ENCODE assay signal across 7 cellular contexts in genomic region chr13:109268492-109268891, GRCh38.
DNase-seq lines count a peak whose midpoint lies in the region; ATAC-seq and TF ChIP-seq lines count a peak whose summit lies in the region.
"Not testable (repeated sequence)": the region's sequence is repeated elsewhere in the genome, so short reads cannot be mapped to it uniquely, and the experiment has no call there.

No MANE protein-coding gene starts in this region.

- not testable (repeated sequence) for DNase-seq in Caco-2; IMR-90; RWPE1 (ENCODE audit: low spot score); mammary epithelial cell; esophagus squamous epithelium (lab: John Stamatoyannopoulos, UW); mesendoderm; type B pancreatic cell (ENCODE audit: extremely low spot score, unreplicated experiment)

- POLR2A ChIA-PET in Caco-2 (lab: Charles Lee); IMR-90 (lab: Charles Lee; ENCODE audit: unreplicated experiment); RWPE1 (lab: Yijun Ruan, JAX; ENCODE audit: low non-redundant PET): not testable (repeated sequence)

- H2BK15ac ChIP-seq in IMR-90 (ENCODE audit: low read depth, low read length); mesendoderm (replicated peaks; ENCODE audit: low read depth): not testable (repeated sequence)

- H3K27me3 Mint-ChIP-seq in Caco-2 (ENCODE audit: insufficient read depth, unreplicated experiment); type B pancreatic cell: not testable (repeated sequence)

- H2BK20ac ChIP-seq in IMR-90 (ENCODE audit: low read depth, low read length) = not testable (repeated sequence)

- H3K36me3 ChIP-seq in Caco-2 (ENCODE audit: control insufficient read depth, insufficient read depth, low read length); IMR-90 (ENCODE audit: control insufficient read depth, insufficient read depth, low read length); mammary epithelial cell (ENCODE audit: insufficient read depth, low read length); esophagus squamous epithelium; mesendoderm (ENCODE audit: control insufficient read depth, insufficient read depth, low read length): not testable (repeated sequence)

- peak overlapping the region; percentile 8; the same call in 1 of the 2 replicates for H2BK120ac ChIP-seq in IMR-90 (ENCODE audit: low read depth, low read length)
- not testable (repeated sequence) for H2BK120ac ChIP-seq in mesendoderm (ENCODE audit: low read depth, low read length)

- H3K18ac ChIP-seq in IMR-90 (ENCODE audit: low read depth, low read length); mesendoderm (ENCODE audit: low read length): not testable (repeated sequence)

- not testable (repeated sequence) for H4K91ac ChIP-seq in IMR-90 (ENCODE audit: insufficient read depth, low read depth, low read length)

- H4K8ac ChIP-seq in IMR-90 (ENCODE audit: low read depth in 2 of 2, low read length in 2 of 2); mesendoderm (ENCODE audit: low read depth, low read length): not testable (repeated sequence)

- not testable (repeated sequence) for TF ChIP-seq CTCF in Caco-2 (IDR thresholded peaks at IDR 0.05; ENCODE audit: insufficient read depth in 1 of 2, low read depth in 1 of 2, low read length in 1 of 2, severe bottlenecking in 1 of 2, unreplicated experiment in 1 of 2); IMR-90 (conservative IDR thresholded peaks at IDR 0.05; ENCODE audit: low read depth, low read length); RWPE1 (conservative IDR thresholded peaks at IDR 0.05; ENCODE audit: low read depth); mammary epithelial cell (conservative IDR thresholded peaks at IDR 0.05 in 1 of 2, IDR thresholded peaks at IDR 0.05 in 1 of 2; ENCODE audit: extremely low read depth in 1 of 2, insufficient read depth in 1 of 2, low read depth in 1 of 2, low read length in 2 of 2); esophagus squamous epithelium (IDR thresholded peaks at IDR 0.05); type B pancreatic cell (conservative IDR thresholded peaks at IDR 0.05)

- not testable (repeated sequence) for H3K23ac ChIP-seq in IMR-90 (ENCODE audit: low read depth, low read length); mesendoderm (ENCODE audit: low read length)

- not testable (repeated sequence) for H3K56ac ChIP-seq in IMR-90 (ENCODE audit: extremely low read depth, insufficient read depth, low read length)
- H3K56ac ChIP-seq in mesendoderm (ENCODE audit: low read length) = peak overlapping the region; percentile 5

- CTCF ChIA-PET in Caco-2 (lab: Charles Lee); IMR-90 (lab: Yijun Ruan, JAX); RWPE1 (lab: Yijun Ruan, JAX); mammary epithelial cell (lab: Charles Lee; ENCODE audit: low non-redundant PET): not testable (repeated sequence)

- TF ChIP-seq POLR2A in IMR-90 (IDR thresholded peaks at IDR 0.05; ENCODE audit: low read depth, low read length); esophagus squamous epithelium (IDR thresholded peaks at IDR 0.05): not testable (repeated sequence)

- not testable (repeated sequence) for H3K9me3 Mint-ChIP-seq in Caco-2 (ENCODE audit: unreplicated experiment); type B pancreatic cell

- H3K4me2 ChIP-seq in IMR-90 (ENCODE audit: low read depth, low read length); mesendoderm (ENCODE audit: low read length): not testable (repeated sequence)
- peak overlapping the region; percentile 54 for H3K4me2 ChIP-seq in mammary epithelial cell (ENCODE audit: insufficient read depth, low read depth, low read length)

- not testable (repeated sequence) for H3K14ac ChIP-seq in IMR-90 (replicated peaks; ENCODE audit: low read depth, low read length)

- not testable (repeated sequence) for H4K5ac ChIP-seq in IMR-90 (ENCODE audit: low read depth, low read length); mesendoderm (ENCODE audit: low read length)

- intact Hi-C loops in Caco-2 (cut with micrococcal nuclease; ENCODE audit: unreplicated experiment); IMR-90 (cut with micrococcal nuclease); mammary epithelial cell (cut with micrococcal nuclease); esophagus squamous epithelium (cut with DNase I): not testable (repeated sequence)

- not testable (repeated sequence) for H3K9ac ChIP-seq in IMR-90 (ENCODE audit: low read depth, low read length); mesendoderm (ENCODE audit: low read length)
- peak overlapping the region; percentile 56 for H3K9ac ChIP-seq in mammary epithelial cell (ENCODE audit: insufficient read depth, low read length)

- H3K4me3 Mint-ChIP-seq in Caco-2 (ENCODE audit: unreplicated experiment) (peak overlapping the region; percentile 73), type B pancreatic cell (peak overlapping the region; percentile 74)

- peaks cover 71% of the 10 kb centered on the region for H3K4me1 Mint-ChIP-seq in Caco-2 (ENCODE audit: low read depth, unreplicated experiment)
- H3K4me1 Mint-ChIP-seq in type B pancreatic cell (ENCODE audit: unreplicated experiment) = not testable (repeated sequence)

- not testable (repeated sequence) for H2AK5ac ChIP-seq in IMR-90 (ENCODE audit: low read depth, low read length); mesendoderm (ENCODE audit: low read length)

- not testable (repeated sequence) for ATAC-seq in IMR-90 (ENCODE audit: low read depth)

- not testable (repeated sequence) for H2BK5ac ChIP-seq in IMR-90 (ENCODE audit: low read depth, low read length, poor library complexity, severe bottlenecking); mesendoderm (ENCODE audit: low read length)

- WGBS in IMR-90 (ENCODE audit: extremely low coverage in 2 of 2, insufficient read length in 1 of 2), 2 experiments = 100% methylated on average over 1 of the region's 3 CpGs; no CpG with 5 or more reads in 1 of the 2 experiments
- WGBS in mammary epithelial cell (ENCODE audit: low coverage, missing lambda C conversion rate) = 78% methylated on average over 3 of the region's 3 CpGs
- WGBS in esophagus squamous epithelium, 2 donors = 91 to 92% methylated on average over 3 of the region's 3 CpGs
- no CpG with 5 or more reads among the region's 3 CpGs for WGBS in mesendoderm (ENCODE audit: extremely low coverage, insufficient coverage, low lambda C conversion rate)

- not testable (repeated sequence) for H3K27me3 ChIP-seq in Caco-2 (replicated peaks; ENCODE audit: control insufficient read depth, insufficient read depth, low read length); IMR-90 (ENCODE audit: control insufficient read depth, insufficient read depth, low read length); mammary epithelial cell (ENCODE audit: insufficient read depth, low read length); esophagus squamous epithelium; mesendoderm (ENCODE audit: insufficient read depth, low read length, poor library complexity)

- H3K27ac ChIP-seq in IMR-90 (ENCODE audit: insufficient read depth, low read length); mesendoderm (ENCODE audit: low read depth, low read length): not testable (repeated sequence)
- H3K27ac ChIP-seq in RWPE1 = peak overlapping the region; percentile 49; the same call in 1 of the 2 replicates
- H3K27ac ChIP-seq in mammary epithelial cell (ENCODE audit: insufficient read depth, low read depth, low read length) = peak overlapping the region; percentile 68
- peak overlapping the region in 3 of 4 donors; percentile 2 to 29 (median 19) for H3K27ac ChIP-seq in esophagus squamous epithelium

- dilution Hi-C loops in IMR-90 (cut with HindIII; ENCODE audit: low sequenced_read_pairs, unreplicated experiment); mammary epithelial cell (cut with HindIII; ENCODE audit: low sequenced_read_pairs): not testable (repeated sequence)

- H3K4me1 ChIP-seq in Caco-2 (peaks cover 37% of the 10 kb centered on the region), mammary epithelial cell (ENCODE audit: insufficient read depth, low read length) (peaks cover 36% of the 10 kb centered on the region), esophagus squamous epithelium (peaks cover 5 to 36% (median 7%) of the 10 kb centered on the region in 3 donors)
- not testable (repeated sequence) for H3K4me1 ChIP-seq in IMR-90 (ENCODE audit: control insufficient read depth, insufficient read depth, low read length); mesendoderm (ENCODE audit: control insufficient read depth, low read depth, low read length)

- not testable (repeated sequence) for H2AFZ ChIP-seq in IMR-90 (replicated peaks; ENCODE audit: low read length, poor library complexity); mammary epithelial cell (ENCODE audit: low read depth, low read length)

- H3K4me3 ChIP-seq in Caco-2 (ENCODE audit: low read depth, low read length); IMR-90 (ENCODE audit: insufficient read depth, low read depth, low read length); mesendoderm (ENCODE audit: low read length): not testable (repeated sequence)
- peak overlapping the region; percentile 27 to 45 (median 42) for H3K4me3 ChIP-seq in mammary epithelial cell (replicated peaks in 1 of 3; ENCODE audit: insufficient read depth in 1 of 3, low read depth in 2 of 3, low read length in 3 of 3)
- H3K4me3 ChIP-seq in esophagus squamous epithelium = peak overlapping the region in 1 of 4 donors; percentile 16

- H3K79me2 ChIP-seq in mammary epithelial cell (ENCODE audit: insufficient read depth, low read length) = peaks cover 51% of the 10 kb centered on the region
- not testable (repeated sequence) for H3K79me2 ChIP-seq in mesendoderm (ENCODE audit: control insufficient read depth, insufficient read depth, low read length)

- H3K9me3 ChIP-seq in Caco-2; IMR-90 (ENCODE audit: control insufficient read depth, insufficient read depth, low read length); mammary epithelial cell (replicated peaks; ENCODE audit: insufficient read depth, low read length); esophagus squamous epithelium: not testable (repeated sequence)

- H3K4ac ChIP-seq in IMR-90 (ENCODE audit: low read depth, low read length); mesendoderm (ENCODE audit: low read depth, low read length): not testable (repeated sequence)

- H3K36me3 Mint-ChIP-seq in Caco-2 (ENCODE audit: insufficient read depth, unreplicated experiment) = peaks cover 92% of the 10 kb centered on the region
- H3K36me3 Mint-ChIP-seq in type B pancreatic cell = not testable (repeated sequence)

- not testable (repeated sequence) for H2AK9ac ChIP-seq in IMR-90 (replicated peaks; ENCODE audit: low read depth, low read length, poor library complexity)

- not testable (repeated sequence) for BruUV-seq in Caco-2 (replicated peaks; lab: Mats Ljungman, UMichigan); IMR-90 (replicated peaks; lab: Mats Ljungman, UMichigan); mammary epithelial cell (replicated peaks; lab: Mats Ljungman, UMichigan)

- H3K9me1 ChIP-seq in IMR-90 (ENCODE audit: insufficient read depth, low read length) = not testable (repeated sequence)

- in situ Hi-C loops in IMR-90 (cut with MboI; ENCODE audit: low sequenced_read_pairs) = not testable (repeated sequence)
- in situ Hi-C loops in mammary epithelial cell (cut with MboI; ENCODE audit: low sequenced_read_pairs in 2 of 2) = loop anchor here (25.0 kb wide), 3 partner anchors 306 to 844 kb away; partner anchors contain the start of gene IRS2 (in 1 of the 2)

- peak overlapping the region; percentile 95 for H3K27ac Mint-ChIP-seq in Caco-2 (ENCODE audit: unreplicated experiment)
- H3K27ac Mint-ChIP-seq in type B pancreatic cell = peak overlapping the region; percentile 96

- not testable (repeated sequence) for H3K79me1 ChIP-seq in IMR-90 (ENCODE audit: low read depth in 1 of 2, low read length in 2 of 2); mesendoderm (ENCODE audit: low read length)

- TF ChIP-seq RAD21 in IMR-90 (IDR thresholded peaks at IDR 0.05; ENCODE audit: low read length) = not testable (repeated sequence)

- H4K20me1 ChIP-seq in IMR-90 (ENCODE audit: insufficient read depth, low read length); mammary epithelial cell (ENCODE audit: insufficient read depth, low read length): not testable (repeated sequence)
